8 cellular contexts compared by ENCODE assay signal in the genomic region with DNA sequence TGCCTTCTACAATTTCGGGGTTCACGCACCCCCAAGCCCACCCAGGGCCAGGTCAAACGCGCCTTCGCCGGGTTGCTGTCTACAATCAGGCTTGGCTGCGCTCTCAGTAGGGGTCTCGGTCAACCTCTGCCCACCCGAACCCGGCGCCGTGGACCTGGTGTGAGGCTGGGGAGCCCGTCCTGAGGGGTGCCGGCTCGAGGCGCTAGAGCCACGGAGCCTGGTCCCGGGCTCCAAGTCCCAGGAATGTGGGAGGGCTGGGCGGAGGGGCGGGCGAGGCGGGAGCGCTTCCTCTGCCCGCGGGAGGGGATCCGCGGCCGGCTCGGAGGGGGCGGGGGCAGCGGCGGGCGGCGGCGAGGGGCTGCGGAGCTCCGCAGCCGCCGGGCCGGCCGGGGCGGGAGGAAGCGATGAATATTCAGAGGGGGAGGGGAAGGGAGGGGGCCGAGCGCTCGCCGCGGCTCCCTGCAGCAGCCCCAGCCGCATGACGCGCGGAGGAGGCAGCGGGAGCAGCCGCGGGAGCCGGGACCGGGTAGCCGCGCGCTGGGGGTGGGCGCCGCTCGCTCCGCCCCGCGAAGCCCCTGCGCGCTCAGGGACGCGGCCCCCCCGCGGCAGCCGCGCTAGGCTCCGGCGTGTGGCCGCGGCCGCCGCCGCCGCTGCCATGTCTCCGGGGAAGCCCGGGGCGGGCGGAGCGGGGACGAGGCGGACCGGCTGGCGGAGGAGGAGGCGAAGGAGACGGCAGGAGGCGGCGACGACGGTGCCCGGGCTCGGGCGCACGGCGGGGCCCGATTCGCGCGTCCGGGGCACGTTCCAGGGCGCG. TPM values are rescaled to one million over a fixed set of nuclear protein-coding genes. Genes with fewer than 3 reads are reported as not detected.
DNase-seq lines count a peak whose midpoint lies in the region; ATAC-seq, FAIRE-seq and TF ChIP-seq lines count a peak whose summit lies in the region.

TSS of gene PTPRJ (plus strand) at position 467 of the 814 bp plus-strand sequence. CDS start 354 bp downstream, outside the sequence.

- peak within 1 kb of the TSS; percentile 87 for H3K4me3 Mint-ChIP-seq in activated CD4-positive, alpha-beta T cell treated with anti-CD3 and anti-CD28 coated beads, Interleukin-2, amount 10 ng/mL, durations not matched to agents 24 days and 14 days
- H3K4me3 Mint-ChIP-seq in dendritic cell treated with granulocyte-macrophage colony-stimulating factor and Interleukin-4, amounts not matched to agents 40 ng/mL and 50 ng/mL, for 4 days = peak within 1 kb of the TSS; percentile 83

- DNase-seq in GM03348 (ENCODE audit: low spot score) (peak; percentile 88), H54 (ENCODE audit: insufficient read length, low spot score) (peak; percentile 74), NAMALWA (ENCODE audit: low spot score) (peak; percentile 43), left lung (peak; percentile 63 to 94), KBM-7 (no peak)
- peak; percentile 90 for DNase-seq in activated CD4-positive, alpha-beta T cell treated with anti-CD3 and anti-CD28 coated beads, Interleukin-2, amount 10 ng/mL, durations not matched to agents 24 days and 14 days
- DNase-seq in stimulated activated CD4-positive, alpha-beta T cell treated with anti-CD3 and anti-CD28 coated beads, Interleukin-4, amount 100 ng/mL, for 1 hour = peak; percentile 63

- no peaks in the 10 kb centered on the region for H3K36me3 ChIP-seq in left lung

- TF ChIP-seq POLR2A in H54 (IDR thresholded peaks at IDR 0.05; ENCODE audit: low read depth, low read length) = peak; percentile 47; the same call in 1 of the 2 replicates

- peaks cover 24% of the 10 kb centered on the region for H3K36me3 Mint-ChIP-seq in activated CD4-positive, alpha-beta T cell treated with anti-CD3 and anti-CD28 coated beads, Interleukin-2, amount 10 ng/mL, durations not matched to agents 24 days and 14 days (ENCODE audit: low read depth)
- H3K36me3 Mint-ChIP-seq in dendritic cell treated with granulocyte-macrophage colony-stimulating factor and Interleukin-4, amounts not matched to agents 40 ng/mL and 50 ng/mL, for 4 days (ENCODE audit: low read depth) = peaks cover 35% of the 10 kb centered on the region

- peaks cover 24% of the 10 kb centered on the region for H3K4me1 Mint-ChIP-seq in activated CD4-positive, alpha-beta T cell treated with anti-CD3 and anti-CD28 coated beads, Interleukin-2, amount 10 ng/mL, durations not matched to agents 24 days and 14 days
- H3K4me1 Mint-ChIP-seq in dendritic cell treated with granulocyte-macrophage colony-stimulating factor and Interleukin-4, amounts not matched to agents 40 ng/mL and 50 ng/mL, for 4 days (ENCODE audit: low read depth) = peaks cover 28% of the 10 kb centered on the region

- no peak for FAIRE-seq in H54 (lab: Jason Lieb, UNC)

- in situ Hi-C loops in KBM-7 (cut with MboI; ENCODE audit: low pct_unique_long_range_greater_than_20kb, low sequenced_read_pairs) = no loop called here

- no peak for TF ChIP-seq CTCF in left lung (IDR thresholded peaks at IDR 0.05)

- peaks cover 13 to 62% of the 10 kb centered on the region in 2 donors for H3K4me1 ChIP-seq in left lung

- no peaks in the 10 kb centered on the region for H3K9me3 Mint-ChIP-seq in activated CD4-positive, alpha-beta T cell treated with anti-CD3 and anti-CD28 coated beads, Interleukin-2, amount 10 ng/mL, durations not matched to agents 24 days and 14 days
- H3K9me3 Mint-ChIP-seq in dendritic cell treated with granulocyte-macrophage colony-stimulating factor and Interleukin-4, amounts not matched to agents 40 ng/mL and 50 ng/mL, for 4 days = no peaks in the 10 kb centered on the region

- peaks cover 14% of the 10 kb centered on the region for H3K27me3 Mint-ChIP-seq in activated CD4-positive, alpha-beta T cell treated with anti-CD3 and anti-CD28 coated beads, Interleukin-2, amount 10 ng/mL, durations not matched to agents 24 days and 14 days
- H3K27me3 Mint-ChIP-seq in dendritic cell treated with granulocyte-macrophage colony-stimulating factor and Interleukin-4, amounts not matched to agents 40 ng/mL and 50 ng/mL, for 4 days = peaks cover 8% of the 10 kb centered on the region

- H3K27ac Mint-ChIP-seq in activated CD4-positive, alpha-beta T cell treated with anti-CD3 and anti-CD28 coated beads, Interleukin-2, amount 10 ng/mL, durations not matched to agents 24 days and 14 days = peak within 1 kb of the TSS; percentile 72
- peak within 1 kb of the TSS; percentile 86 for H3K27ac Mint-ChIP-seq in dendritic cell treated with granulocyte-macrophage colony-stimulating factor and Interleukin-4, amounts not matched to agents 40 ng/mL and 50 ng/mL, for 4 days

- peak within 1 kb of the TSS; percentile 47 to 92 for H3K27ac ChIP-seq in left lung

- intact Hi-C loops in activated CD4-positive, alpha-beta T cell treated with anti-CD3 and anti-CD28 coated beads, Interleukin-2, amount 10 ng/mL, durations not matched to agents 24 days and 14 days (cut with micrococcal nuclease) = loop anchor here (2.0 kb wide), 2 partner anchors 45 to 75 kb away; no protein-coding TSS in a partner anchor
- intact Hi-C loops in dendritic cell treated with granulocyte-macrophage colony-stimulating factor and Interleukin-4, amounts not matched to agents 40 ng/mL and 50 ng/mL, for 4 days (cut with micrococcal nuclease) = loop anchor here (5.0 kb wide), 1 partner anchor 52 kb away; no protein-coding TSS in a partner anchor
- intact Hi-C loops in left lung (cut with DNase I) = no loop called here

- peak within 1 kb of the TSS; percentile 80 to 90 for H3K4me3 ChIP-seq in left lung

- H3K27me3 ChIP-seq in left lung = no peaks in the 10 kb centered on the region

- peak; percentile 73 for ATAC-seq in left lung

- H3K9me3 ChIP-seq in left lung = no peaks in the 10 kb centered on the region

RNA-seq across cellular contexts. Expression of gene PTPRJ, which starts in this region (rescaled TPM):
- total RNA-seq in activated CD4-positive, alpha-beta T cell treated with anti-CD3 and anti-CD28 coated beads, Interleukin-2, amount 10 ng/mL, durations not matched to agents 24 days and 14 days = 51.3 and 52.2 TPM in 2 replicates
- total RNA-seq in left lung = 10 to 100 TPM; 42.2 to 63.5 TPM

Comparison
In these comparisons a context has a peak if more than half of its experiments do, and no peak if none do; other contexts are left out.
1. intact Hi-C loops: an anchor here in activated CD4-positive, alpha-beta T cell treated with anti-CD3 and anti-CD28 coated beads, Interleukin-2, amount 10 ng/mL, durations not matched to agents 24 days and 14 days (2.0 kb wide) and dendritic cell treated with granulocyte-macrophage colony-stimulating factor and Interleukin-4, amounts not matched to agents 40 ng/mL and 50 ng/mL, for 4 days (5.0 kb wide); none called in left lung.